2 cellular contexts compared by ENCODE assay signal in genomic region chr1:35581621-35582020, GRCh38. TPM values are rescaled to one million over a fixed set of nuclear protein-coding genes. Genes with fewer than 3 reads are reported as not detected.
"Had no signal": no experiment of that assay in that cellular context is flagged by ENCODE, and none has a peak within 500 bp of the region (broad histone marks: within the 10 kb centered on the region; RNA-seq: fewer than 3 reads in every experiment).

No MANE protein-coding gene starts in this region.

RNA-seq across cellular contexts. Expression of gene TFAP2E, which starts 8.5 kb away (rescaled TPM):
- total RNA-seq: psoas muscle, right atrium auricular region had no signal
